ENCODE assay signal across 23 cellular contexts in genomic region chr2:2653221-2653620, GRCh38.
"Had no signal": no experiment of that assay in that cellular context is flagged by ENCODE, and none has a peak within 500 bp of the region (broad histone marks: within the 10 kb centered on the region; RNA-seq: fewer than 3 reads in every experiment).

No MANE protein-coding gene starts in this region.

- H3K4me1 ChIP-seq: left lung, lower lobe of right lung, prostate gland had no signal

- H3K27me3 ChIP-seq: tibial nerve had no signal

- DNase-seq: activated CD4-positive, alpha-beta T cell treated with anti-CD3 and anti-CD28 coated beads for 48 hours; activated CD4-positive, alpha-beta T cell treated with anti-CD3 and anti-CD28 coated beads, Interleukin-2, amount 50 U/mL, for 48 hours; activated CD8-positive, alpha-beta memory T cell treated with anti-CD3 and anti-CD28 coated beads for 24 hours; activated effector memory CD4-positive, alpha-beta T cell treated with Interleukin-2 at 50 U/mL for 16 hours; activated naive CD4-positive, alpha-beta T cell treated with Interleukin-2 at 50 U/mL for 16 hours; anterior cingulate cortex; endodermal cell; foreskin fibroblast; heart left ventricle; hypothalamus; immature natural killer cell; left lung; lower lobe of right lung; retina; stimulated activated naive CD4-positive, alpha-beta T cell; T1000; WERI-Rb-1 had no signal

- H3K27ac ChIP-seq: heart left ventricle, left lung, lower lobe of right lung, neutrophil, prostate gland, suprapubic skin, tibial nerve, WERI-Rb-1 had no signal

- H3K4me3 ChIP-seq: heart left ventricle, left lung, lower lobe of right lung, prostate gland, suprapubic skin, tibial nerve had no signal

- H3K36me3 ChIP-seq: heart left ventricle, left lung, lower lobe of right lung, neutrophil, prostate gland, suprapubic skin, tibial nerve, WERI-Rb-1 had no signal

- H3K9me3 ChIP-seq: heart left ventricle, left lung, lower lobe of right lung, neutrophil, prostate gland, suprapubic skin, tibial nerve had no signal

- ATAC-seq: activated CD4-positive, CD25-positive, alpha-beta regulatory T cell treated with anti-CD3 and anti-CD28 coated beads, Interleukin-2, amount 50 U/mL, for 24 hours; esophagus mucosa; heart left ventricle; left lung; lower lobe of right lung had no signal
